ENCODE assay signal across 21 cellular contexts in genomic region chr1:182680901-182681300, GRCh38. TPM values are rescaled to one million over a fixed set of nuclear protein-coding genes. Genes with fewer than 3 reads are reported as not detected.
DNase-seq lines count a peak whose midpoint lies in the region; ATAC-seq and TF ChIP-seq lines count a peak whose summit lies in the region.
"Had no signal": no experiment of that assay in that cellular context is flagged by ENCODE, and none has a peak within 500 bp of the region (broad histone marks: within the 10 kb centered on the region; RNA-seq: fewer than 3 reads in every experiment).

No MANE protein-coding gene starts in this region.

- peaks cover 27 to 30% of the 10 kb centered on the region in 2 donors for H3K27me3 Mint-ChIP-seq in natural killer cell treated with Interleukin-12 subunit alpha and Interleukin-12 subunit beta and Interleukin-15 and Interleukin-18, amount 100 ng/mL, for 72 hours
- H3K27me3 Mint-ChIP-seq in natural killer cell (ENCODE audit: low read depth in 2 of 2), result peaks cover 22 to 25% of the 10 kb centered on the region in 2 donors

- TF ChIP-seq CTCF in natural killer cell (IDR thresholded peaks at IDR 0.05) (no peak), epithelial cell of esophagus (IDR thresholded peaks at IDR 0.05; ENCODE audit: insufficient read depth, low read depth, low read length, missing control alignments) (no peak), osteoblast (IDR thresholded peaks at IDR 0.05; ENCODE audit: extremely low read depth, low read depth, low read length) (no peak), right lobe of liver (IDR thresholded peaks at IDR 0.05) (no peak), foreskin keratinocyte (conservative IDR thresholded peaks at IDR 0.05) (no peak)

- H3K27me3 ChIP-seq in osteoblast (ENCODE audit: insufficient read depth, low read length) (no peaks in the 10 kb centered on the region), right lobe of liver (no peaks in the 10 kb centered on the region), foreskin keratinocyte (peaks cover 48% of the 10 kb centered on the region)
- H3K27me3 ChIP-seq: body of pancreas, Peyer's patch, vagina had no signal

- no peaks in the 10 kb centered on the region for H4K20me1 ChIP-seq in osteoblast (ENCODE audit: insufficient read depth, low read length)

- H3K36me3 Mint-ChIP-seq in natural killer cell treated with Interleukin-12 subunit alpha and Interleukin-12 subunit beta and Interleukin-15 and Interleukin-18, amount 100 ng/mL, for 72 hours, result no peaks in the 10 kb centered on the region
- no peaks in the 10 kb centered on the region for H3K36me3 Mint-ChIP-seq in natural killer cell

- peak overlapping the region in 1 of 2 donors; percentile 53 for H3K27ac Mint-ChIP-seq in natural killer cell treated with Interleukin-12 subunit alpha and Interleukin-12 subunit beta and Interleukin-15 and Interleukin-18, amount 100 ng/mL, for 72 hours
- no peak overlapping the region for H3K27ac Mint-ChIP-seq in natural killer cell

- no peak for DNase-seq in natural killer cell treated with Interleukin-12 subunit alpha and Interleukin-12 subunit beta and Interleukin-15 and Interleukin-18, amount 100 ng/mL, for 72 hours (ENCODE audit: low spot score)
- DNase-seq in natural killer cell (no peak), NCI-H69 (lab: John Stamatoyannopoulos, UW) (peak; percentile 45), epithelial cell of esophagus (ENCODE audit: low read depth) (peak; percentile 68), osteoblast (ENCODE audit: insufficient read length, low spot score, missing footprints) (no peak), right lobe of liver (no peak), foreskin keratinocyte (no peak)
- DNase-seq: activated gamma-delta T cell treated with Interleukin-2 at 50 U/mL for 16 hours, body of pancreas, dorsolateral prefrontal cortex, esophagus squamous epithelium, GDM1, mesendoderm, NCI-H2029 treated with DMSO at 0.1 percent for 48 hours, NCI-H524 treated with DMSO at 0.1 percent for 48 hours, Peyer's patch, SW 1271 had no signal

- intact Hi-C loops in natural killer cell (cut with micrococcal nuclease) (no loop called here), right lobe of liver (cut with DNase I) (no loop called here)

- H3K9me3 Mint-ChIP-seq in natural killer cell treated with Interleukin-12 subunit alpha and Interleukin-12 subunit beta and Interleukin-15 and Interleukin-18, amount 100 ng/mL, for 72 hours, result no peaks in the 10 kb centered on the region
- no peaks in the 10 kb centered on the region for H3K9me3 Mint-ChIP-seq in natural killer cell

- H3K36me3 ChIP-seq in osteoblast (ENCODE audit: insufficient read depth, low read length) (no peaks in the 10 kb centered on the region), right lobe of liver (no peaks in the 10 kb centered on the region)
- H3K36me3 ChIP-seq: esophagus squamous epithelium, Peyer's patch, vagina had no signal

- H3K4me1 ChIP-seq in osteoblast (ENCODE audit: insufficient read depth, low read length), result peaks cover 5% of the 10 kb centered on the region
- no peaks in the 10 kb centered on the region for H3K4me1 ChIP-seq in right lobe of liver
- H3K4me1 ChIP-seq in foreskin keratinocyte, result no peaks in the 10 kb centered on the region
- H3K4me1 ChIP-seq: body of pancreas, esophagus squamous epithelium, vagina had no signal

- 73% methylated on average over 2 of the region's 2 CpGs for WGBS in right lobe of liver (ENCODE audit: insufficient coverage, low coverage, low lambda C conversion rate, missing lambda C conversion rate)

- no peak for TF ChIP-seq POLR2A in right lobe of liver (IDR thresholded peaks at IDR 0.05)

- peak overlapping the region; percentile 43 for H3K4me3 Mint-ChIP-seq in natural killer cell treated with Interleukin-12 subunit alpha and Interleukin-12 subunit beta and Interleukin-15 and Interleukin-18, amount 100 ng/mL, for 72 hours
- H3K4me3 Mint-ChIP-seq in natural killer cell, result no peak overlapping the region

- no peak overlapping the region for H3K4me2 ChIP-seq in osteoblast (ENCODE audit: insufficient read depth, low read length)

- H3K79me2 ChIP-seq in osteoblast (ENCODE audit: insufficient read depth, low read length), result no peaks in the 10 kb centered on the region

- no peak overlapping the region for H2AFZ ChIP-seq in osteoblast (ENCODE audit: low read length)

- H3K4me3 ChIP-seq in epithelial cell of esophagus (ENCODE audit: low read length) (no peak overlapping the region), osteoblast (ENCODE audit: insufficient read depth, low read length) (no peak overlapping the region), right lobe of liver (no peak overlapping the region)
- H3K4me3 ChIP-seq: body of pancreas, dorsolateral prefrontal cortex, esophagus squamous epithelium, Peyer's patch, vagina had no signal

- H3K27ac ChIP-seq in osteoblast (ENCODE audit: low read depth, low read length) (no peak overlapping the region), right lobe of liver (no peak overlapping the region), foreskin keratinocyte (no peak overlapping the region)
- H3K27ac ChIP-seq: body of pancreas, esophagus squamous epithelium, Peyer's patch, vagina had no signal

- ATAC-seq in natural killer cell treated with Interleukin-12 subunit alpha and Interleukin-12 subunit beta and Interleukin-15 and Interleukin-18, amount 100 ng/mL, for 72 hours, result peak in 1 of 2 donors; percentile 79
- ATAC-seq in natural killer cell, result no peak
- ATAC-seq in GM18858 (IDR thresholded peaks at IDR 0.05; ENCODE audit: unreplicated experiment), result no peak
- ATAC-seq in right lobe of liver, result no peak
- no peak for ATAC-seq in foreskin keratinocyte
- ATAC-seq: body of pancreas had no signal

- H3K9me3 ChIP-seq in osteoblast (ENCODE audit: low read depth, low read length), result no peaks in the 10 kb centered on the region
- no peaks in the 10 kb centered on the region for H3K9me3 ChIP-seq in right lobe of liver
- H3K9me3 ChIP-seq: body of pancreas, esophagus squamous epithelium, Peyer's patch, vagina had no signal

- peaks cover 23 to 29% of the 10 kb centered on the region in 2 donors for H3K4me1 Mint-ChIP-seq in natural killer cell treated with Interleukin-12 subunit alpha and Interleukin-12 subunit beta and Interleukin-15 and Interleukin-18, amount 100 ng/mL, for 72 hours (ENCODE audit: low read depth in 2 of 2)
- H3K4me1 Mint-ChIP-seq in natural killer cell, result no peaks in the 10 kb centered on the region

RNA-seq across cellular contexts. Expression of gene RGS8, which starts 3.5 kb away (rescaled TPM):
- total RNA-seq in natural killer cell treated with Interleukin-12 subunit alpha and Interleukin-12 subunit beta and Interleukin-15 and Interleukin-18, amount 100 ng/mL, for 72 hours, result not detected
- not detected for total RNA-seq in natural killer cell
- total RNA-seq in osteoblast, result not detected in 2 replicates
- not detected for total RNA-seq in right lobe of liver
- total RNA-seq in foreskin keratinocyte, result not detected in 2 replicates
- polyA plus RNA-seq in foreskin keratinocyte, result not detected in 2 replicates
- total RNA-seq: activated CD8-positive, alpha-beta memory T cell treated with anti-CD3 and anti-CD28 coated beads for 36 hours; body of pancreas; esophagus squamous epithelium; HT-29; Peyer's patch; vagina had no signal

Comparison
In these comparisons a context has a peak if more than half of its experiments do, and no peak if none do; other contexts are left out.
1. DNase-seq: peak in NCI-H69 (single experiment) and epithelial cell of esophagus (single experiment); none in natural killer cell treated with Interleukin-12 subunit alpha and Interleukin-12 subunit beta and Interleukin-15 and Interleukin-18, amount 100 ng/mL, for 72 hours (single experiment), natural killer cell (single experiment), osteoblast (single experiment), right lobe of liver (0 of 3) and foreskin keratinocyte (0 of 2).